8 cellular contexts compared by ENCODE assay signal in the genomic region with DNA sequence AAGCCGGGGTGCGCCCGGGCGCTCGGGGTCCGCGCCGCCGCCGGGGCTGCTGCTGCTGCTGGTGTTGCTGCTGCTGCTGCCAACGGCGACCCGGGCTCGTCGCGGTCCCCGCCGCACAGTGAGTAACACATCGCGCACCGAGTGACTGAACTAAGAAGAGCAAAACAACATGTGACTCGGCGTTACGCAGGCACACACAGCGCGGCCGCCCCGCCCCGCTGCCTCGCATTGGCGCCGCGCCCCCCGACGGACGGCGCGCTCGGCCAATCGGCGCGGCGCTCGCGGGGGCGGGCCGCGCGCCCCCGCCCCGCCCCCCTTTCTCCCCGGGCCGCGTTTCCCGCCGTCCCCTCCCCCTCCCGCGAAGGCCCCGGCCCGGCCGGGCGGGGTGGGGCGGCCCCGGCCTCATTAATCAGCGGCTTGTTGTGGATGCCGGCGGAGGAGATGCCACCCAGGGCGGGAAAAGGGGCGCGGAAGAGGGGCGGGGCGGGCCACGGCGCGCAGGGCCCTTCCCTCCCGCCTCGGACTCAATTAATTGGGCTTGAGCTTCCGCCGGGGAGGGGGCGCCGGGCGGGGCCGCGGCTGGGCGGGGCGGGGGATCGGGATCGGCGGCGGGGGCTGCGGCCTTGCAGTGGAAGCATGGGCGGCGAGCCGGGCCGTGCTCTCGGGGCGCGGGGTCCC. TPM values are rescaled to one million over a fixed set of nuclear protein-coding genes. Genes with fewer than 3 reads are reported as not detected.
DNase-seq lines count a peak whose midpoint lies in the region; ATAC-seq and TF ChIP-seq lines count a peak whose summit lies in the region.

A gene with protein sequence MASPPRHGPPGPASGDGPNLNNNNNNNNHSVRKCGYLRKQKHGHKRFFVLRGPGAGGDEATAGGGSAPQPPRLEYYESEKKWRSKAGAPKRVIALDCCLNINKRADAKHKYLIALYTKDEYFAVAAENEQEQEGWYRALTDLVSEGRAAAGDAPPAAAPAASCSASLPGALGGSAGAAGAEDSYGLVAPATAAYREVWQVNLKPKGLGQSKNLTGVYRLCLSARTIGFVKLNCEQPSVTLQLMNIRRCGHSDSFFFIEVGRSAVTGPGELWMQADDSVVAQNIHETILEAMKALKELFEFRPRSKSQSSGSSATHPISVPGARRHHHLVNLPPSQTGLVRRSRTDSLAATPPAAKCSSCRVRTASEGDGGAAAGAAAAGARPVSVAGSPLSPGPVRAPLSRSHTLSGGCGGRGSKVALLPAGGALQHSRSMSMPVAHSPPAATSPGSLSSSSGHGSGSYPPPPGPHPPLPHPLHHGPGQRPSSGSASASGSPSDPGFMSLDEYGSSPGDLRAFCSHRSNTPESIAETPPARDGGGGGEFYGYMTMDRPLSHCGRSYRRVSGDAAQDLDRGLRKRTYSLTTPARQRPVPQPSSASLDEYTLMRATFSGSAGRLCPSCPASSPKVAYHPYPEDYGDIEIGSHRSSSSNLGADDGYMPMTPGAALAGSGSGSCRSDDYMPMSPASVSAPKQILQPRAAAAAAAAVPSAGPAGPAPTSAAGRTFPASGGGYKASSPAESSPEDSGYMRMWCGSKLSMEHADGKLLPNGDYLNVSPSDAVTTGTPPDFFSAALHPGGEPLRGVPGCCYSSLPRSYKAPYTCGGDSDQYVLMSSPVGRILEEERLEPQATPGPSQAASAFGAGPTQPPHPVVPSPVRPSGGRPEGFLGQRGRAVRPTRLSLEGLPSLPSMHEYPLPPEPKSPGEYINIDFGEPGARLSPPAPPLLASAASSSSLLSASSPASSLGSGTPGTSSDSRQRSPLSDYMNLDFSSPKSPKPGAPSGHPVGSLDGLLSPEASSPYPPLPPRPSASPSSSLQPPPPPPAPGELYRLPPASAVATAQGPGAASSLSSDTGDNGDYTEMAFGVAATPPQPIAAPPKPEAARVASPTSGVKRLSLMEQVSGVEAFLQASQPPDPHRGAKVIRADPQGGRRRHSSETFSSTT (N-terminal part only) (minus strand): TSS at position 127 of the 678 bp plus-strand sequence. CDS start 530 bp downstream, outside the sequence.

- peak within 1 kb of the TSS; percentile 71 to 96 for H3K27ac ChIP-seq in SK-N-SH (ENCODE audit: low read depth in 2 of 2, low read length in 1 of 2)
- no peak within 1 kb of the TSS for H3K27ac ChIP-seq in osteoblast (ENCODE audit: low read depth, low read length)
- peak within 1 kb of the TSS; percentile 91 for H3K27ac ChIP-seq in suprapubic skin

- H3K36me3 ChIP-seq in SK-N-SH (replicated peaks in 1 of 2; ENCODE audit: control insufficient read depth in 1 of 2, insufficient read depth in 2 of 2, low read length in 1 of 2) = peaks cover 0 to 17% of the 10 kb centered on the region in 2 experiments
- H3K36me3 ChIP-seq in osteoblast (ENCODE audit: insufficient read depth, low read length) = no peaks in the 10 kb centered on the region
- peaks cover 29% of the 10 kb centered on the region for H3K36me3 ChIP-seq in suprapubic skin

- H3K27me3 ChIP-seq in SK-N-SH (ENCODE audit: insufficient read depth) = no peaks in the 10 kb centered on the region
- H3K27me3 ChIP-seq in osteoblast (ENCODE audit: insufficient read depth, low read length) = peaks cover 37% of the 10 kb centered on the region
- no peaks in the 10 kb centered on the region for H3K27me3 ChIP-seq in suprapubic skin

- H3K9me3 ChIP-seq in SK-N-SH (no peaks in the 10 kb centered on the region), osteoblast (ENCODE audit: low read depth, low read length) (no peaks in the 10 kb centered on the region), suprapubic skin (no peaks in the 10 kb centered on the region)

- no peaks in the 10 kb centered on the region for H3K9me2 ChIP-seq in SK-N-SH

- no peaks in the 10 kb centered on the region for H3K9me3 Mint-ChIP-seq in activated naive CD4-positive, alpha-beta T cell treated with anti-CD3 and anti-CD28 coated beads, Interleukin-2, amount 50 U/mL, for 72 hours

- peaks cover 14% of the 10 kb centered on the region for H3F3A ChIP-seq in SK-N-SH (replicated peaks; ENCODE audit: insufficient read depth)

- DNase-seq in GM04504 (ENCODE audit: low read depth) = peak; percentile 76
- peak; percentile 76 for DNase-seq in HFF-Myc (ENCODE audit: extremely low read depth, low read depth)
- DNase-seq in MV-4-11 (lab: John Stamatoyannopoulos, UW) = peak; percentile 89
- peak; percentile 95 for DNase-seq in SK-N-SH
- peak; percentile 88 to 95 for DNase-seq in activated naive CD4-positive, alpha-beta T cell treated with anti-CD3 and anti-CD28 coated beads, Interleukin-2, amount 50 U/mL, for 72 hours (ENCODE audit: low spot score in 2 of 2)
- DNase-seq in glomerular visceral epithelial cell (ENCODE audit: extremely low spot score) = peak; percentile 94
- peak; percentile 99 for DNase-seq in osteoblast (ENCODE audit: insufficient read length, low spot score, missing footprints)
- DNase-seq in suprapubic skin (ENCODE audit: low spot score in 2 of 2) = peak; percentile 96

- H2AFZ ChIP-seq in SK-N-SH (ENCODE audit: low read depth) (peak within 1 kb of the TSS; percentile 70; the same call in 1 of the 2 replicates), osteoblast (ENCODE audit: low read length) (peak within 1 kb of the TSS; percentile 68)

- TF ChIP-seq CTCF in HFF-Myc (IDR thresholded peaks at IDR 0.05; ENCODE audit: low read depth, low read length, missing control alignments) = no peak
- TF ChIP-seq CTCF in SK-N-SH (IDR thresholded peaks at IDR 0.05) = no peak
- TF ChIP-seq CTCF in osteoblast (IDR thresholded peaks at IDR 0.05; ENCODE audit: extremely low read depth, low read depth, low read length) = no peak
- TF ChIP-seq CTCF in suprapubic skin (IDR thresholded peaks at IDR 0.05) = no peak

- TF ChIP-seq POLR2A in suprapubic skin (IDR thresholded peaks at IDR 0.05) = peak; percentile 97 to 99

- CTCF ChIA-PET in SK-N-SH (lab: Yijun Ruan, JAX) = interaction anchor here (1.4 kb wide), 1 partner anchor 83 kb away, joined by 4 read pairs; no protein-coding TSS in a partner anchor

- peaks cover 37% of the 10 kb centered on the region for H3K79me2 ChIP-seq in SK-N-SH (ENCODE audit: insufficient read depth)
- H3K79me2 ChIP-seq in osteoblast (ENCODE audit: insufficient read depth, low read length) = peaks cover 2% of the 10 kb centered on the region

- 0% methylated on average over 5 of the region's 98 CpGs for WGBS in SK-N-SH (ENCODE audit: low lambda C conversion rate)
- WGBS in suprapubic skin = 0% methylated on average over 6 of the region's 98 CpGs

- TF ChIP-seq EP300 in SK-N-SH (IDR thresholded peaks at IDR 0.05; ENCODE audit: borderline replicate concordance in 1 of 2, low read depth in 1 of 2, low read length in 1 of 2) = peak; percentile 50 to 60; a peak in 2 of 4 replicates
- no peak for TF ChIP-seq EP300 in suprapubic skin (IDR thresholded peaks at IDR 0.05)

- peak within 1 kb of the TSS; percentile 94 for H3K9ac ChIP-seq in SK-N-SH

- peak; percentile 88 to 91 for ATAC-seq in activated naive CD4-positive, alpha-beta T cell treated with anti-CD3 and anti-CD28 coated beads, Interleukin-2, amount 50 U/mL, for 72 hours

- H4K20me1 ChIP-seq in SK-N-SH (ENCODE audit: insufficient read depth) (peaks cover 11% of the 10 kb centered on the region; the same call in 1 of the 2 replicates), osteoblast (ENCODE audit: insufficient read depth, low read length) (no peaks in the 10 kb centered on the region)

- POLR2A ChIA-PET in SK-N-SH (lab: Yijun Ruan, JAX) = interaction anchor here (0.5 to 1.4 kb wide), 4 partner anchors 374 to 871 kb away, joined by 3 to 4 read pairs (median 3); no protein-coding TSS in a partner anchor

- H3K4me2 ChIP-seq in SK-N-SH = peak within 1 kb of the TSS; percentile 99
- H3K4me2 ChIP-seq in osteoblast (ENCODE audit: insufficient read depth, low read length) = peak within 1 kb of the TSS; percentile 76

- H3K4me3 ChIP-seq in HFF-Myc (replicated peaks; ENCODE audit: low read depth, low read length) = peak within 1 kb of the TSS; percentile 73
- peak within 1 kb of the TSS; percentile 77 to 88 for H3K4me3 ChIP-seq in SK-N-SH (ENCODE audit: low read depth in 2 of 2, low read length in 1 of 2)
- H3K4me3 ChIP-seq in osteoblast (ENCODE audit: insufficient read depth, low read length) = peak within 1 kb of the TSS; percentile 76
- peak within 1 kb of the TSS; percentile 84 for H3K4me3 ChIP-seq in suprapubic skin

- no peaks in the 10 kb centered on the region for H3K36me3 Mint-ChIP-seq in activated naive CD4-positive, alpha-beta T cell treated with anti-CD3 and anti-CD28 coated beads, Interleukin-2, amount 50 U/mL, for 72 hours

- TF ChIP-seq RAD21 in SK-N-SH (IDR thresholded peaks at IDR 0.05; ENCODE audit: low read length) = no peak; the same call in 1 of the 2 replicates

- peak within 1 kb of the TSS in 1 of 2 donors; percentile 37 for H3K27ac Mint-ChIP-seq in activated naive CD4-positive, alpha-beta T cell treated with anti-CD3 and anti-CD28 coated beads, Interleukin-2, amount 50 U/mL, for 72 hours

- H3K4me1 ChIP-seq in SK-N-SH (ENCODE audit: control insufficient read depth in 1 of 2, insufficient read depth in 2 of 2, low read depth in 1 of 2, low read length in 1 of 2) = peaks cover 6 to 27% of the 10 kb centered on the region in 2 experiments; a peak in 3 of 4 replicates
- H3K4me1 ChIP-seq in osteoblast (ENCODE audit: insufficient read depth, low read length) = no peaks in the 10 kb centered on the region
- peaks cover 34% of the 10 kb centered on the region for H3K4me1 ChIP-seq in suprapubic skin

TF ChIP-seq in SK-N-SH, 30 proteins besides CTCF, POLR2A, EP300 and RAD21 (continues in another document):
- TF ChIP-seq MEF2A (IDR thresholded peaks at IDR 0.05; ENCODE audit: borderline replicate concordance, low read depth) (no peak), GABPA (IDR thresholded peaks at IDR 0.05; ENCODE audit: low read depth) (no peak), RFX5 (IDR thresholded peaks at IDR 0.05; ENCODE audit: low read length) (no peak), RCOR1 (IDR thresholded peaks at IDR 0.05; ENCODE audit: low read length) (no peak), GATA2 (CRISPR knock-in tag; IDR thresholded peaks at IDR 0.05) (no peak), FOXM1 (IDR thresholded peaks at IDR 0.05; ENCODE audit: low read depth) (no peak), ELF1 (IDR thresholded peaks at IDR 0.05) (no peak), EZH2phosphoT487 (IDR thresholded peaks at IDR 0.05; ENCODE audit: borderline replicate concordance, low read depth) (no peak), RXRA (IDR thresholded peaks at IDR 0.05; ENCODE audit: borderline replicate concordance, low read depth) (no peak), TEAD4 (IDR thresholded peaks at IDR 0.05; ENCODE audit: borderline replicate concordance, insufficient read depth) (peak; percentile 47; the same call in 1 of the 2 replicates), YY1 (IDR thresholded peaks at IDR 0.05; ENCODE audit: low read depth) (no peak), TCF12 (IDR thresholded peaks at IDR 0.05) (peak; percentile 27; the same call in 1 of the 2 replicates)

RNA-seq across cellular contexts. Expression of the gene that starts here (rescaled TPM):
- 5.2 and 7.0 TPM in 2 replicates for polyA plus RNA-seq in SK-N-SH (2012; rRNA removed)
- polyA plus RNA-seq in SK-N-SH (2012; cell fraction: cytosol; rRNA removed) = 10.6 and 11.1 TPM in 2 replicates
- polyA plus RNA-seq in SK-N-SH (2012; cell fraction: nucleus; rRNA removed) = 9.2 and 9.9 TPM in 2 replicates
- total RNA-seq in activated naive CD4-positive, alpha-beta T cell treated with anti-CD3 and anti-CD28 coated beads, Interleukin-2, amount 50 U/mL, for 72 hours = 1 to 10 TPM; 2.4 to 3.7 TPM
- total RNA-seq in osteoblast (7.1 and 8.3 TPM in 2 replicates), suprapubic skin (10 to 100 TPM; 41.1 to 62.5 (median 51.8) TPM)
